Comparison of ENCODE assay signal across 1 cellular context in the genomic region with DNA sequence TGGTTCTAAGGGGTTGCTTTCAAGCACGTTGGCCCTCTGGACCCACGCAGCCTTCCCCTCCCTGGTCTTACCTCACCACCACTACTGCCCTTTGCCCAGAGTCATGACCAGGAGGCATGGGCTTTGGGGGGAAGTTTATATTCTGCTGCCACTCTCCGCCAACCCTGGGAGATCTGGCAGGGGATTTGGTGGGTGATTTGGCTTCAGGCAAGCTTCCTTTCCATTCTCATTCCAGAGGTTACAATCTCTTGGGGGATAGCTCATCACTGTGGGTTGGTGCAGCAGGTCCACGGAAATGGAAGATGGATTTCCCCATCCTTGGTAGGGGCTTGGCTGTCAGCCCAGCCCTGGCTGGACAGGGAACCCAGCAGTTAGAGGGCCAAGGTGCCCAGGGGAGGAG.
TF ChIP-seq lines count a peak whose summit lies in the region.

No MANE protein-coding gene starts in this region.

TF ChIP-seq in liver, 16 proteins besides CTCF, POLR2A, EP300 and RAD21 (continued from another document):
- TF ChIP-seq, protein P1, sequence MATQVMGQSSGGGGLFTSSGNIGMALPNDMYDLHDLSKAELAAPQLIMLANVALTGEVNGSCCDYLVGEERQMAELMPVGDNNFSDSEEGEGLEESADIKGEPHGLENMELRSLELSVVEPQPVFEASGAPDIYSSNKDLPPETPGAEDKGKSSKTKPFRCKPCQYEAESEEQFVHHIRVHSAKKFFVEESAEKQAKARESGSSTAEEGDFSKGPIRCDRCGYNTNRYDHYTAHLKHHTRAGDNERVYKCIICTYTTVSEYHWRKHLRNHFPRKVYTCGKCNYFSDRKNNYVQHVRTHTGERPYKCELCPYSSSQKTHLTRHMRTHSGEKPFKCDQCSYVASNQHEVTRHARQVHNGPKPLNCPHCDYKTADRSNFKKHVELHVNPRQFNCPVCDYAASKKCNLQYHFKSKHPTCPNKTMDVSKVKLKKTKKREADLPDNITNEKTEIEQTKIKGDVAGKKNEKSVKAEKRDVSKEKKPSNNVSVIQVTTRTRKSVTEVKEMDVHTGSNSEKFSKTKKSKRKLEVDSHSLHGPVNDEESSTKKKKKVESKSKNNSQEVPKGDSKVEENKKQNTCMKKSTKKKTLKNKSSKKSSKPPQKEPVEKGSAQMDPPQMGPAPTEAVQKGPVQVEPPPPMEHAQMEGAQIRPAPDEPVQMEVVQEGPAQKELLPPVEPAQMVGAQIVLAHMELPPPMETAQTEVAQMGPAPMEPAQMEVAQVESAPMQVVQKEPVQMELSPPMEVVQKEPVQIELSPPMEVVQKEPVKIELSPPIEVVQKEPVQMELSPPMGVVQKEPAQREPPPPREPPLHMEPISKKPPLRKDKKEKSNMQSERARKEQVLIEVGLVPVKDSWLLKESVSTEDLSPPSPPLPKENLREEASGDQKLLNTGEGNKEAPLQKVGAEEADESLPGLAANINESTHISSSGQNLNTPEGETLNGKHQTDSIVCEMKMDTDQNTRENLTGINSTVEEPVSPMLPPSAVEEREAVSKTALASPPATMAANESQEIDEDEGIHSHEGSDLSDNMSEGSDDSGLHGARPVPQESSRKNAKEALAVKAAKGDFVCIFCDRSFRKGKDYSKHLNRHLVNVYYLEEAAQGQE (IDR thresholded peaks at IDR 0.05), result peak; percentile 45
- TF ChIP-seq NR2F2 (IDR thresholded peaks at IDR 0.05) (peak; percentile 12), HNF4G (IDR thresholded peaks at IDR 0.05) (peak; percentile 75), FOXA1 (IDR thresholded peaks at IDR 0.05) (no peak), GABPA (IDR thresholded peaks at IDR 0.05 in 1 of 2, conservative IDR thresholded peaks at IDR 0.05 in 1 of 2) (no peak), EGR1 (IDR thresholded peaks at IDR 0.05; ENCODE audit: low read depth in 2 of 2) (peak in 1 of 2 donors; percentile 12)
